19 cellular contexts compared by ENCODE assay signal in the genomic region with DNA sequence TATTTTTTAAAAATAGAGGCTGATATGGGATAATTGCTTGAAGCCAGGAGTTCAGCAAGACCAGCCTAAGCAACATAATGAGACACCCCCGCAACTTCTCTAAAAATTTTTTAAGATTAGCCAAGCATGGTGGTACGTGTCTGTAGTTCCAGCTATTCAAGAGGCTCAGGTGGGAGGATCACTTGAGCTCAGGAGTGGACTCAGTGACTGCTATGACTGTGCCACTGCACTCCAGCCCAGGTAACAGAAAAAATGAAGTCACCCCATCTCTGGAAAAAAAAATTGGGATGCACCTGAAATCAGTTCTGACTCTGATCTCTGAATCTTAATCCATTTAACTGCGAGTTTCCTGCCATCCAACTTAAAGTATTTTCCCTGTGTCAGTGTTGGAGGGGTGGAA.
A peak's percentile ranks its signal among the peaks of the same experiment; 100 is the strongest.
DNase-seq lines count a peak whose midpoint lies in the region; ATAC-seq and TF ChIP-seq lines count a peak whose summit lies in the region.
"Had no signal": no experiment of that assay in that cellular context is flagged by ENCODE, and none has a peak within 500 bp of the region (broad histone marks: within the 10 kb centered on the region; RNA-seq: fewer than 3 reads in every experiment).

No MANE protein-coding gene starts in this region.

- POLR2A ChIA-PET in Panc1 (lab: Charles Lee), result interaction anchor here (0.6 kb wide), 1 partner anchor 150 kb away, joined by 3 read pairs; no protein-coding TSS in a partner anchor

- no peaks in the 10 kb centered on the region for H3K9me3 ChIP-seq in Panc1 (ENCODE audit: control insufficient read depth, insufficient read depth, low read depth, low read length)
- H3K9me3 ChIP-seq: SJSA1 had no signal

- H3K27ac Mint-ChIP-seq in T-helper 1 cell treated with Interleukin-12 subunit alpha and Interleukin-12 subunit beta and Interleukin-4 antibody, amounts not matched to agents 30 μg/mL and 1 μg/mL, for 36 hours, result peak overlapping the region; percentile 96
- peak overlapping the region; percentile 60 for H3K27ac Mint-ChIP-seq in nephron progenitor cell

- DNase-seq in T-helper 1 cell (no peak), CD1c-positive myeloid dendritic cell (ENCODE audit: extremely low spot score) (peak; percentile 56), Panc1 (ENCODE audit: low read depth, low spot score) (no peak), nephron progenitor cell (no peak), Kasumi-1 (lab: John Stamatoyannopoulos, UW) (no peak), AG08395 (ENCODE audit: low spot score) (no peak)
- DNase-seq: DMS 273 treated with DMSO at 0.1 percent for 48 hours; H7; NCI-H1417 treated with DMSO at 0.1 percent for 48 hours; NCI-H2029; NCI-H2171; NCI-H446; NK-92 treated with Interleukin-12 subunit alpha and Interleukin-12 subunit beta, amount 100 ng/mL, for 24 hours; PC-9 had no signal

- peaks cover 5% of the 10 kb centered on the region for H3K9me3 Mint-ChIP-seq in T-helper 1 cell treated with Interleukin-12 subunit alpha and Interleukin-12 subunit beta and Interleukin-4 antibody, amounts not matched to agents 30 μg/mL and 1 μg/mL, for 36 hours
- H3K9me3 Mint-ChIP-seq in nephron progenitor cell, result peaks cover 14% of the 10 kb centered on the region

- H3K4me3 ChIP-seq in Panc1 (ENCODE audit: low read depth in 2 of 2, low read length in 2 of 2), result no peak overlapping the region
- H3K4me3 ChIP-seq: BLaER1, PC-9, SJSA1 had no signal

- in situ Hi-C loops in Panc1 (cut with HindIII; ENCODE audit: low pct_unique_long_range_greater_than_20kb, low sequenced_read_pairs), result no loop called here

- 0 out of 2 replicates have a peak overlapping the region, but pooled peaks have one; percentile 9 for H3K27ac ChIP-seq in Panc1 (ENCODE audit: low read length)
- H3K27ac ChIP-seq: BLaER1, PC-9, SJSA1 had no signal

- no peak for ATAC-seq in Panc1
- ATAC-seq in GM21390 (IDR thresholded peaks at IDR 0.05; ENCODE audit: unreplicated experiment), result no peak

- TF ChIP-seq CTCF in Panc1 (IDR thresholded peaks at IDR 0.05) (no peak), nephron progenitor cell (IDR thresholded peaks at IDR 0.05) (no peak)

- peaks cover 9% of the 10 kb centered on the region for H3K36me3 Mint-ChIP-seq in T-helper 1 cell treated with Interleukin-12 subunit alpha and Interleukin-12 subunit beta and Interleukin-4 antibody, amounts not matched to agents 30 μg/mL and 1 μg/mL, for 36 hours (ENCODE audit: low read depth)
- peaks cover 19% of the 10 kb centered on the region for H3K36me3 Mint-ChIP-seq in nephron progenitor cell (ENCODE audit: low read depth)

- no TSS peak for BruUV-seq in Panc1 (replicated peaks; lab: Mats Ljungman, UMichigan)

- H3K4me1 ChIP-seq in Panc1 (ENCODE audit: control insufficient read depth, insufficient read depth, low read length), result peaks cover 25% of the 10 kb centered on the region

- no peak overlapping the region for H3K4me3 Mint-ChIP-seq in T-helper 1 cell treated with Interleukin-12 subunit alpha and Interleukin-12 subunit beta and Interleukin-4 antibody, amounts not matched to agents 30 μg/mL and 1 μg/mL, for 36 hours
- no peak overlapping the region for H3K4me3 Mint-ChIP-seq in nephron progenitor cell
- H3K4me3 Mint-ChIP-seq: IgD-negative memory B cell had no signal

- no peaks in the 10 kb centered on the region for H3K27me3 Mint-ChIP-seq in T-helper 1 cell treated with Interleukin-12 subunit alpha and Interleukin-12 subunit beta and Interleukin-4 antibody, amounts not matched to agents 30 μg/mL and 1 μg/mL, for 36 hours (ENCODE audit: low read depth)
- no peaks in the 10 kb centered on the region for H3K27me3 Mint-ChIP-seq in nephron progenitor cell (ENCODE audit: low read depth, poor library complexity)

- CTCF ChIA-PET in Panc1 (lab: Charles Lee), result no interaction called here

- H3K36me3 ChIP-seq in Panc1 (ENCODE audit: control insufficient read depth, insufficient read depth, low read length), result no peaks in the 10 kb centered on the region
- H3K36me3 ChIP-seq: BLaER1, SJSA1 had no signal

- H3K27me3 ChIP-seq in Panc1 (ENCODE audit: control insufficient read depth, insufficient read depth, low read length), result no peaks in the 10 kb centered on the region
- H3K27me3 ChIP-seq: BLaER1, SJSA1 had no signal

- intact Hi-C loops in Panc1 (cut with micrococcal nuclease; ENCODE audit: unreplicated experiment), result no loop called here

- H3K4me1 Mint-ChIP-seq in T-helper 1 cell treated with Interleukin-12 subunit alpha and Interleukin-12 subunit beta and Interleukin-4 antibody, amounts not matched to agents 30 μg/mL and 1 μg/mL, for 36 hours (ENCODE audit: low read depth), result peaks cover 57% of the 10 kb centered on the region
- H3K4me1 Mint-ChIP-seq in nephron progenitor cell, result peaks cover 56% of the 10 kb centered on the region
